ENCODE assay signal across 20 cellular contexts in genomic region chr2:107364361-107364950, GRCh38.
DNase-seq lines count a peak whose midpoint lies in the region; ATAC-seq and TF ChIP-seq lines count a peak whose summit lies in the region.
"Had no signal": no experiment of that assay in that cellular context is flagged by ENCODE, and none has a peak within 500 bp of the region (broad histone marks: within the 10 kb centered on the region; RNA-seq: fewer than 3 reads in every experiment).

No MANE protein-coding gene starts in this region.

- ATAC-seq in stimulated activated memory B cell treated with anti-CD40 and anti-IgM and Interleukin-4, amounts not matched to agents 10 μg/mL and 1 μg/mL and 100 μg/mL, for 72 hours: peak; percentile 55
- ATAC-seq: K562 had no signal

- no peaks in the 10 kb centered on the region for H3K4me1 Mint-ChIP-seq in stimulated activated memory B cell treated with anti-CD40 and anti-IgM and Interleukin-4, amounts not matched to agents 10 μg/mL and 1 μg/mL and 100 μg/mL, for 72 hours
- no peaks in the 10 kb centered on the region for H3K4me1 Mint-ChIP-seq in activated naive CD4-positive, alpha-beta T cell treated with anti-CD3 and anti-CD28 coated beads for 36 hours (ENCODE audit: low read depth)
- H3K4me1 Mint-ChIP-seq in CD14-positive monocyte (no peaks in the 10 kb centered on the region), Calu3 (ENCODE audit: low read depth, unreplicated experiment) (no peaks in the 10 kb centered on the region)
- H3K4me1 Mint-ChIP-seq: B cell, H9 had no signal

- no TSS peak for BruUV-seq in Calu3 (replicated peaks; lab: Mats Ljungman, UMichigan)

- DNase-seq in HS-5 (ENCODE audit: low read depth) (peak; percentile 2), choroid plexus epithelial cell (ENCODE audit: low read depth) (peak; percentile 6), kidney tubule cell (ENCODE audit: low spot score) (peak; percentile 5), CD14-positive monocyte (ENCODE audit: low spot score) (no peak), Calu3 (no peak), NCI-H510A (lab: John Stamatoyannopoulos, UW) (no peak)
- no peak for DNase-seq in activated naive CD4-positive, alpha-beta T cell treated with anti-CD3 and anti-CD28 coated beads for 36 hours
- DNase-seq: CD4-positive, CD25-positive, alpha-beta regulatory T cell; COR-L47; DMS153; GDM1; H9; NCI-H1105; NCI-H2081 treated with DMSO at 0.1 percent for 48 hours; NCI-H748 treated with DMSO at 0.1 percent for 48 hours; OCI-M1; Right ventricle myocardium superior had no signal

- no peaks in the 10 kb centered on the region for H3K36me3 Mint-ChIP-seq in stimulated activated memory B cell treated with anti-CD40 and anti-IgM and Interleukin-4, amounts not matched to agents 10 μg/mL and 1 μg/mL and 100 μg/mL, for 72 hours
- H3K36me3 Mint-ChIP-seq in activated naive CD4-positive, alpha-beta T cell treated with anti-CD3 and anti-CD28 coated beads for 36 hours (ENCODE audit: low read depth): no peaks in the 10 kb centered on the region
- H3K36me3 Mint-ChIP-seq in CD14-positive monocyte (no peaks in the 10 kb centered on the region), Calu3 (ENCODE audit: insufficient read depth, unreplicated experiment) (no peaks in the 10 kb centered on the region)
- H3K36me3 Mint-ChIP-seq: CD4-positive, CD25-positive, alpha-beta regulatory T cell had no signal

- no peak overlapping the region for H3K4me3 ChIP-seq in choroid plexus epithelial cell (ENCODE audit: low read depth, low read length)
- H3K4me3 ChIP-seq: K562 had no signal

- intact Hi-C loops in activated naive CD4-positive, alpha-beta T cell treated with anti-CD3 and anti-CD28 coated beads for 36 hours (cut with micrococcal nuclease): no loop called here
- intact Hi-C loops in CD14-positive monocyte (cut with micrococcal nuclease): no loop called here
- intact Hi-C loops in Calu3 (cut with micrococcal nuclease; ENCODE audit: unreplicated experiment): no loop called here

- no peak overlapping the region for H3K4me3 Mint-ChIP-seq in stimulated activated memory B cell treated with anti-CD40 and anti-IgM and Interleukin-4, amounts not matched to agents 10 μg/mL and 1 μg/mL and 100 μg/mL, for 72 hours
- H3K4me3 Mint-ChIP-seq in activated naive CD4-positive, alpha-beta T cell treated with anti-CD3 and anti-CD28 coated beads for 36 hours: no peak overlapping the region
- H3K4me3 Mint-ChIP-seq in CD14-positive monocyte (no peak overlapping the region), Calu3 (ENCODE audit: low read depth, unreplicated experiment) (no peak overlapping the region)
- H3K4me3 Mint-ChIP-seq: B cell; CD4-positive, CD25-positive, alpha-beta regulatory T cell; H9 had no signal

- H3K9me3 Mint-ChIP-seq in stimulated activated memory B cell treated with anti-CD40 and anti-IgM and Interleukin-4, amounts not matched to agents 10 μg/mL and 1 μg/mL and 100 μg/mL, for 72 hours: peaks cover 7% of the 10 kb centered on the region
- peaks cover 7% of the 10 kb centered on the region for H3K9me3 Mint-ChIP-seq in activated naive CD4-positive, alpha-beta T cell treated with anti-CD3 and anti-CD28 coated beads for 36 hours
- H3K9me3 Mint-ChIP-seq in CD14-positive monocyte (peaks cover 0 to 18% (median 5%) of the 10 kb centered on the region in 7 donors), Calu3 (ENCODE audit: low read depth, unreplicated experiment) (peaks cover 19% of the 10 kb centered on the region)
- H3K9me3 Mint-ChIP-seq: H9 had no signal

- no peak for TF ChIP-seq CTCF in choroid plexus epithelial cell (conservative IDR thresholded peaks at IDR 0.05; ENCODE audit: low read depth, low read length)
- TF ChIP-seq CTCF in CD14-positive monocyte (IDR thresholded peaks at IDR 0.05): no peak
- no peak for TF ChIP-seq CTCF in Calu3 (IDR thresholded peaks at IDR 0.05; ENCODE audit: unreplicated experiment)

- CTCF ChIA-PET in activated naive CD4-positive, alpha-beta T cell treated with anti-CD3 and anti-CD28 coated beads for 36 hours (lab: Charles Lee): no interaction called here
- CTCF ChIA-PET in Calu3 (lab: Charles Lee): no interaction called here

- H3K27ac Mint-ChIP-seq in stimulated activated memory B cell treated with anti-CD40 and anti-IgM and Interleukin-4, amounts not matched to agents 10 μg/mL and 1 μg/mL and 100 μg/mL, for 72 hours: no peak overlapping the region
- H3K27ac Mint-ChIP-seq in activated naive CD4-positive, alpha-beta T cell treated with anti-CD3 and anti-CD28 coated beads for 36 hours: no peak overlapping the region
- H3K27ac Mint-ChIP-seq in CD14-positive monocyte (no peak overlapping the region), Calu3 (ENCODE audit: unreplicated experiment) (no peak overlapping the region)
- H3K27ac Mint-ChIP-seq: B cell; CD4-positive, CD25-positive, alpha-beta regulatory T cell; H9 had no signal

- H3K27me3 Mint-ChIP-seq in stimulated activated memory B cell treated with anti-CD40 and anti-IgM and Interleukin-4, amounts not matched to agents 10 μg/mL and 1 μg/mL and 100 μg/mL, for 72 hours: no peaks in the 10 kb centered on the region
- H3K27me3 Mint-ChIP-seq in activated naive CD4-positive, alpha-beta T cell treated with anti-CD3 and anti-CD28 coated beads for 36 hours (ENCODE audit: low read depth): no peaks in the 10 kb centered on the region
- H3K27me3 Mint-ChIP-seq in CD14-positive monocyte (ENCODE audit: low read depth in 3 of 3) (no peaks in the 10 kb centered on the region), Calu3 (ENCODE audit: unreplicated experiment) (no peaks in the 10 kb centered on the region)
- H3K27me3 Mint-ChIP-seq: B cell; CD4-positive, CD25-positive, alpha-beta regulatory T cell had no signal

Comparison
In these comparisons a context has a peak if more than half of its experiments do, and no peak if none do; other contexts are left out.
1. DNase-seq: peak in HS-5 (single experiment), choroid plexus epithelial cell (single experiment) and kidney tubule cell (single experiment); none in activated naive CD4-positive, alpha-beta T cell treated with anti-CD3 and anti-CD28 coated beads for 36 hours (single experiment), CD14-positive monocyte (single experiment), Calu3 (single experiment) and NCI-H510A (single experiment).